Comparison of ENCODE assay signal across 8 cellular contexts in genomic region chr9:131530930-131531832, GRCh38. TPM values are rescaled to one million over a fixed set of nuclear protein-coding genes. Genes with fewer than 3 reads are reported as not detected.
DNase-seq lines count a peak whose midpoint lies in the region; ATAC-seq, FAIRE-seq and TF ChIP-seq lines count a peak whose summit lies in the region.

UCK1 (minus strand) TSS chr9:131531263; CDS start chr9:131531174, 89 bp downstream.

- peaks cover 27% of the 10 kb centered on the region for H3K36me3 Mint-ChIP-seq in WTC11

- H3K9ac ChIP-seq in smooth muscle cell (ENCODE audit: low read depth) = peak within 1 kb of the TSS; percentile 82

- CTCF ChIA-PET in A549 (lab: Yijun Ruan, JAX) = interaction anchor here (0.8 to 1.6 kb wide), 3 partner anchors 53 to 181 kb away, joined by 3 to 4 read pairs (median 3); no protein-coding TSS in a partner anchor
- CTCF ChIA-PET in WTC11 (lab: Charles Lee) = no interaction called here

- H3F3A ChIP-seq in smooth muscle cell (ENCODE audit: low read depth) = no peaks in the 10 kb centered on the region

- peak; percentile 83 to 90 for DNase-seq in A549 (ENCODE audit: low read depth in 1 of 2, low spot score in 1 of 2)
- DNase-seq in NCI-H2196 treated with DMSO at 0.1 percent for 48 hours (lab: John Stamatoyannopoulos, UW; ENCODE audit: unreplicated experiment) = peak; percentile 61
- DNase-seq in WTC11 (ENCODE audit: low spot score) = peak; percentile 79
- peak; percentile 41 for DNase-seq in bronchial epithelial cell (ENCODE audit: low read depth)
- peak; percentile 99 for DNase-seq in iPS-NIHi7 (ENCODE audit: extremely low spot score)
- peak; percentile 48 for DNase-seq in smooth muscle cell (lab: John Stamatoyannopoulos, UW; ENCODE audit: unreplicated experiment)

- peak within 1 kb of the TSS; percentile 91 for H3K4me2 ChIP-seq in A549
- H3K4me2 ChIP-seq in smooth muscle cell = peak within 1 kb of the TSS; percentile 99

- H3K36me3 ChIP-seq in bronchial epithelial cell (ENCODE audit: control insufficient read depth, insufficient read depth, low read length) = peaks cover 11% of the 10 kb centered on the region
- H3K36me3 ChIP-seq in smooth muscle cell (ENCODE audit: low read depth) = no peaks in the 10 kb centered on the region

- ATAC-seq in A549 (peak; percentile 88 to 93), HG03095 (IDR thresholded peaks at IDR 0.05; ENCODE audit: unreplicated experiment) (peak; percentile 58), WTC11 (peak; percentile 85)

- peak; percentile 54 for TF ChIP-seq POLR2A in A549 (IDR thresholded peaks at IDR 0.05; ENCODE audit: low read length)
- peak; percentile 56 for TF ChIP-seq POLR2A in GM18526 (IDR thresholded peaks at IDR 0.05; ENCODE audit: extremely low read depth, insufficient read length)

- H3K27me3 Mint-ChIP-seq in WTC11 (ENCODE audit: low read depth) = peaks cover 6% of the 10 kb centered on the region

- no peak for TF ChIP-seq EP300 in A549 (IDR thresholded peaks at IDR 0.05)

- H3K4me1 Mint-ChIP-seq in WTC11 = peaks cover 6% of the 10 kb centered on the region; the same call in 1 of the 2 replicates

- no peaks in the 10 kb centered on the region for H4K20me1 ChIP-seq in smooth muscle cell (ENCODE audit: low read depth)

- WGBS in A549 (ENCODE audit: missing lambda C conversion rate) = 56% methylated on average over 23 of the region's 101 CpGs
- 63% methylated on average over 13 of the region's 101 CpGs for WGBS in smooth muscle cell (ENCODE audit: low lambda C conversion rate)

- H3K27ac ChIP-seq in A549 (peak within 1 kb of the TSS; percentile 98 to 99), smooth muscle cell (ENCODE audit: low read depth) (no peak within 1 kb of the TSS)

- H3K27me3 ChIP-seq in bronchial epithelial cell (ENCODE audit: control insufficient read depth, insufficient read depth, low read length) (no peaks in the 10 kb centered on the region), smooth muscle cell (ENCODE audit: low read depth) (no peaks in the 10 kb centered on the region)

- TF ChIP-seq CTCF in A549 (IDR thresholded peaks at IDR 0.05) = no peak
- no peak for TF ChIP-seq CTCF in WTC11 (IDR thresholded peaks at IDR 0.05)
- no peak for TF ChIP-seq CTCF in bronchial epithelial cell (IDR thresholded peaks at IDR 0.05; ENCODE audit: insufficient read depth, low read length, severe bottlenecking)
- TF ChIP-seq CTCF in smooth muscle cell (IDR thresholded peaks at IDR 0.05; ENCODE audit: borderline replicate concordance, insufficient read depth, poor library complexity, severe bottlenecking) = no peak

- peaks cover 6% of the 10 kb centered on the region for H3K79me2 ChIP-seq in smooth muscle cell (ENCODE audit: low read depth)

- H3K4me3 ChIP-seq in A549 = peak within 1 kb of the TSS; percentile 100
- H3K4me3 ChIP-seq in bronchial epithelial cell (ENCODE audit: low read depth, low read length) = peak within 1 kb of the TSS; percentile 85
- H3K4me3 ChIP-seq in smooth muscle cell = peak within 1 kb of the TSS; percentile 98

- H3K27ac Mint-ChIP-seq in WTC11 = no peak within 1 kb of the TSS

- no peak for FAIRE-seq in A549 (lab: Jason Lieb, UNC)
- no peak for FAIRE-seq in bronchial epithelial cell (lab: Jason Lieb, UNC)

- no peak for TF ChIP-seq RAD21 in A549 (conservative IDR thresholded peaks at IDR 0.05 in 1 of 2, IDR thresholded peaks at IDR 0.05 in 1 of 2)

- H3K9me3 Mint-ChIP-seq in WTC11 = no peaks in the 10 kb centered on the region

- H2AFZ ChIP-seq in smooth muscle cell (ENCODE audit: low read depth) = peak within 1 kb of the TSS; percentile 79

- H3K4me1 ChIP-seq in A549 (peaks cover 11% of the 10 kb centered on the region), smooth muscle cell (ENCODE audit: low read depth) (peaks cover 6% of the 10 kb centered on the region)

- H3K9me3 ChIP-seq in A549 (no peaks in the 10 kb centered on the region), smooth muscle cell (replicated peaks; ENCODE audit: low read depth) (no peaks in the 10 kb centered on the region)

- POLR2A ChIA-PET in A549 (lab: Yijun Ruan, JAX) (interaction anchor here (1.4 kb wide), 1 partner anchor 15 kb away, joined by 3 read pairs; no protein-coding TSS in a partner anchor), WTC11 (lab: Charles Lee) (no interaction called here)

- H3K4me3 Mint-ChIP-seq in WTC11 = peak within 1 kb of the TSS; percentile 80

TF ChIP-seq in A549, 52 proteins besides CTCF, POLR2A, EP300 and RAD21:
- peak; percentile 26; the same call in 1 of the 3 replicates for TF ChIP-seq BCL3 (IDR thresholded peaks at IDR 0.05)
- 0 out of 2 replicates have a peak, but pooled peaks have one; percentile 45 for TF ChIP-seq HOXB13 (CRISPR knock-in tag; IDR thresholded peaks at IDR 0.05; ENCODE audit: low read depth)
- TF ChIP-seq JUNB (IDR thresholded peaks at IDR 0.05) = no peak
- peak in 1 of 2 experiments; percentile 60; a peak in 3 of 5 replicates for TF ChIP-seq JUN (IDR thresholded peaks at IDR 0.05)
- no peak for TF ChIP-seq SREBF2 (IDR thresholded peaks at IDR 0.05)
- no peak for TF ChIP-seq NR3C1 (IDR thresholded peaks at IDR 0.05)
- peak; percentile 60 for TF ChIP-seq MAX (IDR thresholded peaks at IDR 0.05)
- TF ChIP-seq POLR2AphosphoS2 (conservative IDR thresholded peaks at IDR 0.05; ENCODE audit: low read length) = no peak
- TF ChIP-seq E2F6 (IDR thresholded peaks at IDR 0.05; ENCODE audit: borderline replicate concordance, low read depth) = peak; percentile 60; the same call in 1 of the 2 replicates
- TF ChIP-seq PHF8 (IDR thresholded peaks at IDR 0.05; ENCODE audit: borderline replicate concordance, low read depth) = 0 out of 2 replicates have a peak, but pooled peaks have one; percentile 32

TF ChIP-seq in WTC11, 78 proteins besides CTCF, POLR2A, EP300 and RAD21 (continues in another document):
- peak; percentile 88 for TF ChIP-seq GABPB1 (CRISPR knock-in tag; IDR thresholded peaks at IDR 0.05)
- TF ChIP-seq, protein P1, sequence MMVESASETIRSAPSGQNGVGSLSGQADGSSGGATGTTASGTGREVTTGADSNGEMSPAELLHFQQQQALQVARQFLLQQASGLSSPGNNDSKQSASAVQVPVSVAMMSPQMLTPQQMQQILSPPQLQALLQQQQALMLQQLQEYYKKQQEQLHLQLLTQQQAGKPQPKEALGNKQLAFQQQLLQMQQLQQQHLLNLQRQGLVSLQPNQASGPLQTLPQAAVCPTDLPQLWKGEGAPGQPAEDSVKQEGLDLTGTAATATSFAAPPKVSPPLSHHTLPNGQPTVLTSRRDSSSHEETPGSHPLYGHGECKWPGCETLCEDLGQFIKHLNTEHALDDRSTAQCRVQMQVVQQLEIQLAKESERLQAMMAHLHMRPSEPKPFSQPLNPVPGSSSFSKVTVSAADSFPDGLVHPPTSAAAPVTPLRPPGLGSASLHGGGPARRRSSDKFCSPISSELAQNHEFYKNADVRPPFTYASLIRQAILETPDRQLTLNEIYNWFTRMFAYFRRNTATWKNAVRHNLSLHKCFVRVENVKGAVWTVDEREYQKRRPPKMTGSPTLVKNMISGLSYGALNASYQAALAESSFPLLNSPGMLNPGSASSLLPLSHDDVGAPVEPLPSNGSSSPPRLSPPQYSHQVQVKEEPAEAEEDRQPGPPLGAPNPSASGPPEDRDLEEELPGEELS (CRISPR knock-in tag; IDR thresholded peaks at IDR 0.05) = 0 out of 2 replicates have a peak, but pooled peaks have one; percentile 48
- 0 out of 2 replicates have a peak, but pooled peaks have one; percentile 42 for TF ChIP-seq MYBL2 (CRISPR knock-in tag; IDR thresholded peaks at IDR 0.05)
- TF ChIP-seq MAX (CRISPR knock-in tag; IDR thresholded peaks at IDR 0.05) = peak; percentile 47; the same call in 1 of the 2 replicates
- TF ChIP-seq ZNF138 (CRISPR knock-in tag; conservative IDR thresholded peaks at IDR 0.05) = no peak
- peak; percentile 70 for TF ChIP-seq SP1 (CRISPR knock-in tag; conservative IDR thresholded peaks at IDR 0.05)
- TF ChIP-seq, protein P2, sequence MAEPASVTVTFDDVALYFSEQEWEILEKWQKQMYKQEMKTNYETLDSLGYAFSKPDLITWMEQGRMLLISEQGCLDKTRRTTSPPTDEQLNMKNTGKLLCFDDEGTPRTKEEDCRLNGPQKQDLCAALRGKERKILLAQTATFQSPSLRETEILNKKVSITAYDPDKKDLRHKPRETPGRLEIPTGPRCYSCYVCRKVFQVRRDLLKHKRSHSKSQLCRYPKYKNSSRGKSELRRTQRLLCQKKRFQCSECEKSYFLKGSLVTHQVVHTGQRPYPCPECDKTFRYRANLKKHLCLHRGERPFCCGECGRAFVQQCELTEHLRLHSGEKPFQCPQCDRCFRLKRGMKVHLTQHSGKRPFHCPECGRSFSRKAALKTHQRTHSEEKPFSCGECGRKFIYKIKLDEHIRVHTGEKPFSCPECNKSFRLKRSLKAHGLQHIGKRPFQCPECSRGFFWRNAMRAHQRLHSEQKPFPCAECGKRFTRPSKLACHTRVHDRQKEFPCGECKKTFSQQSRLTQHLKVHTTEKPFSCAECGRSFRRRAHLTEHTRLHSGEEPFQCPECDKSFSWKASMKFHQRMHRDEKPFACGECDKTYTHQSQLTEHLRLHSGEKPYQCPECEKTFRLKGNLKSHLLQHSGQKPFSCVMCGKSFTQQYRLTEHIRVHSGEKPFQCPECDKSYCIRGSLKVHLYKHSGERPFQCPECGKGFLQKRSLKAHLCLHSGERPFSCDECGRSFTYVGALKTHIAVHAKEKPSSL (CRISPR knock-in tag; conservative IDR thresholded peaks at IDR 0.05) = no peak
- no peak for TF ChIP-seq ATF1 (CRISPR knock-in tag; IDR thresholded peaks at IDR 0.05)
- TF ChIP-seq FOXP1 (CRISPR knock-in tag; IDR thresholded peaks at IDR 0.05; ENCODE audit: borderline replicate concordance) = no peak
- TF ChIP-seq CREM (CRISPR knock-in tag; IDR thresholded peaks at IDR 0.05) = 0 out of 2 replicates have a peak, but pooled peaks have one; percentile 52
- TF ChIP-seq, protein P3, sequence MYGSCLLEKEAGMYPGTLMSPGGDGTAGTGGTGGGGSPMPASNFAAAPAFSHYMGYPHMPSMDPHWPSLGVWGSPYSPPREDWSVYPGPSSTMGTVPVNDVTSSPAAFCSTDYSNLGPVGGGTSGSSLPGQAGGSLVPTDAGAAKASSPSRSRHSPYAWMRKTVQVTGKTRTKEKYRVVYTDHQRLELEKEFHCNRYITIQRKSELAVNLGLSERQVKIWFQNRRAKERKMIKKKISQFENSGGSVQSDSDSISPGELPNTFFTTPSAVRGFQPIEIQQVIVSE (CRISPR knock-in tag; IDR thresholded peaks at IDR 0.05; ENCODE audit: borderline replicate concordance) = no peak

RNA-seq across cellular contexts. Expression of gene UCK1, which starts in this region (rescaled TPM):
- polyA plus RNA-seq in A549 (2011; rRNA removed) (18.0 and 19.7 TPM in 2 replicates), A549 (2017; fragmentation: RNase III; extraction: RNeasy Plus Mini Kit Qiagen cat#74134 plus additional on column Dnase treatment) (24.6 to 26.5 TPM (median 24.6 TPM) in 3 replicates), smooth muscle cell (18.7 and 20.2 TPM in 2 replicates)
- polyA plus RNA-seq in A549 (2012; cell fraction: cytosol; rRNA removed) = 24.8 and 26.0 TPM in 2 replicates
- polyA plus RNA-seq in A549 (2012; cell fraction: nucleus; rRNA removed) = 31.3 and 34.6 TPM in 2 replicates
- 12.6 and 14.3 TPM in 2 replicates for polyA minus RNA-seq in A549 (2011; rRNA and poly(A)+ RNA removed)
- total RNA-seq in WTC11 (2021) (28.0 to 30.6 TPM (median 29.6 TPM) in 3 replicates), bronchial epithelial cell (15.0 and 16.1 TPM in 2 replicates), smooth muscle cell (9.7 and 13.6 TPM in 2 replicates)

Comparison
In these comparisons a context has a peak if more than half of its experiments do, and no peak if none do; other contexts are left out.
1. DNase-seq: peak in every context shown above with its lines; median percentile 99 in iPS-NIHi7; 86 in A549; 79 in WTC11; 61 in NCI-H2196 treated with DMSO at 0.1 percent for 48 hours; 48 in smooth muscle cell; 41 in bronchial epithelial cell.
2. Of the 8 proteins assayed by ChIP-seq in both WTC11 and A549: peak only in WTC11: ESRRA; only in A549: none; in both: MAX; in neither: 5; mixed calls (peak in some experiments, not most) for 1.